9 cellular contexts compared by ENCODE assay signal in genomic region chr17:35089846-35090193, GRCh38. TPM values are rescaled to one million over a fixed set of nuclear protein-coding genes. Genes with fewer than 3 reads are reported as not detected.
DNase-seq lines count a peak whose midpoint lies in the region; ATAC-seq and TF ChIP-seq lines count a peak whose summit lies in the region.
"Had no signal": no experiment of that assay in that cellular context is flagged by ENCODE, and none has a peak within 500 bp of the region (broad histone marks: within the 10 kb centered on the region; RNA-seq: fewer than 3 reads in every experiment).

No MANE protein-coding gene starts in this region.

- CTCF ChIA-PET in SK-N-SH (lab: Yijun Ruan, JAX): interaction anchor here (0.7 to 2.3 kb wide), 24 partner anchors 9 to 645 kb away, joined by 3 to 22 read pairs (median 4); partner anchors contain the start of gene RAD51D

- no peaks in the 10 kb centered on the region for H4K20me1 ChIP-seq in SK-N-SH (ENCODE audit: insufficient read depth)
- no peaks in the 10 kb centered on the region for H4K20me1 ChIP-seq in neural cell (ENCODE audit: insufficient read depth)

- peak overlapping the region; percentile 96 for H3K27ac Mint-ChIP-seq in activated CD4-positive, alpha-beta T cell treated with anti-CD3 and anti-CD28 coated beads, Interleukin-2, amount 10 ng/mL, durations not matched to agents 24 days and 14 days

- peaks cover 11% of the 10 kb centered on the region for H3F3A ChIP-seq in SK-N-SH (replicated peaks; ENCODE audit: insufficient read depth)
- no peaks in the 10 kb centered on the region for H3F3A ChIP-seq in neural cell (ENCODE audit: insufficient read depth, low read length, poor library complexity, severe bottlenecking)

- intact Hi-C loops in activated CD4-positive, alpha-beta T cell treated with anti-CD3 and anti-CD28 coated beads, Interleukin-2, amount 10 ng/mL, durations not matched to agents 24 days and 14 days (cut with micrococcal nuclease): loop anchor here (1.0 to 10.0 kb wide), 6 partner anchors 29 to 705 kb away; partner anchors contain the start of gene RAD51D
- intact Hi-C loops in esophagus muscularis mucosa (cut with DNase I) (loop anchor here (2.0 to 5.0 kb wide), 3 partner anchors 93 to 129 kb away; partner anchors contain the start of genes CCT6B, LIG3 and ZNF830), vagina (cut with DNase I) (loop anchor here (5.0 to 10.0 kb wide), 2 partner anchors 65 to 128 kb away; partner anchors contain the start of genes CCT6B and ZNF830)

- no peak for TF ChIP-seq RAD21 in SK-N-SH (IDR thresholded peaks at IDR 0.05; ENCODE audit: low read length)
- TF ChIP-seq RAD21 in neural cell (conservative IDR thresholded peaks at IDR 0.05): no peak

- H3K4me3 Mint-ChIP-seq in activated CD4-positive, alpha-beta T cell treated with anti-CD3 and anti-CD28 coated beads, Interleukin-2, amount 10 ng/mL, durations not matched to agents 24 days and 14 days: peak overlapping the region; percentile 89

- H3K9me2 ChIP-seq in SK-N-SH (no peaks in the 10 kb centered on the region), neural cell (ENCODE audit: insufficient read depth, low read length) (no peaks in the 10 kb centered on the region)

- H3K4me3 ChIP-seq in SK-N-SH (ENCODE audit: low read depth in 2 of 2, low read length in 1 of 2) (peak overlapping the region in 1 of 2 experiments; percentile 45; a peak in 1 of 4 replicates), esophagus muscularis mucosa (peak overlapping the region; percentile 74 to 97 (median 92)), neural cell (ENCODE audit: low read length) (peak overlapping the region; percentile 53), vagina (peak overlapping the region; percentile 94 to 96)

- no peaks in the 10 kb centered on the region for H3K36me3 ChIP-seq in SK-N-SH (replicated peaks in 1 of 2; ENCODE audit: control insufficient read depth in 1 of 2, insufficient read depth in 2 of 2, low read length in 1 of 2)
- no peaks in the 10 kb centered on the region for H3K36me3 ChIP-seq in esophagus muscularis mucosa
- no peaks in the 10 kb centered on the region for H3K36me3 ChIP-seq in neural cell (ENCODE audit: insufficient read depth, low read length)
- no peaks in the 10 kb centered on the region for H3K36me3 ChIP-seq in vagina

- POLR2A ChIA-PET in SK-N-SH (lab: Yijun Ruan, JAX): interaction anchor here (0.6 kb wide), 1 partner anchor 116 kb away, joined by 3 read pairs; no protein-coding TSS in a partner anchor

- H3K9me3 ChIP-seq in SK-N-SH: no peaks in the 10 kb centered on the region
- no peaks in the 10 kb centered on the region for H3K9me3 ChIP-seq in esophagus muscularis mucosa
- H3K9me3 ChIP-seq in neural cell (ENCODE audit: low read length): no peaks in the 10 kb centered on the region
- no peaks in the 10 kb centered on the region for H3K9me3 ChIP-seq in vagina

- TF ChIP-seq CTCF in SK-N-SH (IDR thresholded peaks at IDR 0.05) (no peak), esophagus muscularis mucosa (IDR thresholded peaks at IDR 0.05) (no peak), neural cell (IDR thresholded peaks at IDR 0.05; ENCODE audit: poor library complexity, severe bottlenecking) (no peak), vagina (IDR thresholded peaks at IDR 0.05) (no peak)

- no peaks in the 10 kb centered on the region for H3K9me3 Mint-ChIP-seq in activated CD4-positive, alpha-beta T cell treated with anti-CD3 and anti-CD28 coated beads, Interleukin-2, amount 10 ng/mL, durations not matched to agents 24 days and 14 days

- no peaks in the 10 kb centered on the region for H3K27me3 ChIP-seq in SK-N-SH (ENCODE audit: insufficient read depth)
- H3K27me3 ChIP-seq in esophagus muscularis mucosa: no peaks in the 10 kb centered on the region
- no peaks in the 10 kb centered on the region for H3K27me3 ChIP-seq in neural cell (ENCODE audit: insufficient read depth, low read depth, low read length)
- H3K27me3 ChIP-seq in vagina: no peaks in the 10 kb centered on the region

- peak overlapping the region; percentile 86 for H2AFZ ChIP-seq in SK-N-SH (ENCODE audit: low read depth)
- no peak overlapping the region for H2AFZ ChIP-seq in neural cell (ENCODE audit: low read depth, low read length)

- H3K27ac ChIP-seq in SK-N-SH (ENCODE audit: low read depth in 2 of 2, low read length in 1 of 2) (peak overlapping the region in 1 of 2 experiments; percentile 16; a peak in 1 of 4 replicates), esophagus muscularis mucosa (replicated peaks in 1 of 4) (peak overlapping the region; percentile 87 to 94 (median 92)), neural cell (ENCODE audit: low read length) (no peak overlapping the region), vagina (peak overlapping the region; percentile 97)

- DNase-seq in SK-N-SH: no peak
- peak; percentile 77 for DNase-seq in HuH-7 (ENCODE audit: low spot score)
- DNase-seq in activated CD4-positive, alpha-beta T cell treated with anti-CD3 and anti-CD28 coated beads, Interleukin-2, amount 10 ng/mL, durations not matched to agents 24 days and 14 days: no peak
- no peak for DNase-seq in esophagus muscularis mucosa (ENCODE audit: extremely low spot score)
- no peak for DNase-seq in vagina (ENCODE audit: extremely low spot score in 2 of 2)
- no peak for DNase-seq in NCI-H1417 (lab: John Stamatoyannopoulos, UW)

- WGBS in SK-N-SH (ENCODE audit: low lambda C conversion rate): 87% methylated on average over 10 of the region's 10 CpGs
- WGBS in esophagus muscularis mucosa: 65% methylated on average over 10 of the region's 10 CpGs

- H3K4me1 Mint-ChIP-seq in activated CD4-positive, alpha-beta T cell treated with anti-CD3 and anti-CD28 coated beads, Interleukin-2, amount 10 ng/mL, durations not matched to agents 24 days and 14 days: peaks cover 44% of the 10 kb centered on the region

- no peak for TF ChIP-seq EP300 in SK-N-SH (IDR thresholded peaks at IDR 0.05; ENCODE audit: borderline replicate concordance in 1 of 2, low read depth in 1 of 2, low read length in 1 of 2)
- no peak for TF ChIP-seq EP300 in esophagus muscularis mucosa (IDR thresholded peaks at IDR 0.05)
- TF ChIP-seq EP300 in neural cell (conservative IDR thresholded peaks at IDR 0.05; ENCODE audit: poor library complexity, severe bottlenecking): no peak

- peaks cover 39% of the 10 kb centered on the region for H3K79me2 ChIP-seq in SK-N-SH (ENCODE audit: insufficient read depth)
- peaks cover 16% of the 10 kb centered on the region for H3K79me2 ChIP-seq in neural cell (replicated peaks; ENCODE audit: insufficient read depth, low read length)

- no peak overlapping the region; the same call in 1 of the 2 replicates for H3K4me2 ChIP-seq in SK-N-SH
- H3K4me2 ChIP-seq in neural cell (ENCODE audit: low read length): no peak overlapping the region

- peaks cover 2% of the 10 kb centered on the region for H3K36me3 Mint-ChIP-seq in activated CD4-positive, alpha-beta T cell treated with anti-CD3 and anti-CD28 coated beads, Interleukin-2, amount 10 ng/mL, durations not matched to agents 24 days and 14 days (ENCODE audit: low read depth)

- no peak for TF ChIP-seq POLR2A in esophagus muscularis mucosa (IDR thresholded peaks at IDR 0.05; ENCODE audit: low read depth)
- no peak for TF ChIP-seq POLR2A in vagina (IDR thresholded peaks at IDR 0.05)

- H3K4me1 ChIP-seq in SK-N-SH (ENCODE audit: control insufficient read depth in 1 of 2, insufficient read depth in 2 of 2, low read depth in 1 of 2, low read length in 1 of 2) (peaks cover 12 to 22% of the 10 kb centered on the region in 2 experiments; a peak in 3 of 4 replicates), esophagus muscularis mucosa (peaks cover 13 to 35% (median 26%) of the 10 kb centered on the region in 4 donors), vagina (peaks cover 32% of the 10 kb centered on the region)

- no peaks in the 10 kb centered on the region for H3K27me3 Mint-ChIP-seq in activated CD4-positive, alpha-beta T cell treated with anti-CD3 and anti-CD28 coated beads, Interleukin-2, amount 10 ng/mL, durations not matched to agents 24 days and 14 days

- no peak for ATAC-seq in SK-N-SH treated with all-trans-retinoic acid at 6 μM for 48 hours

- H3K9ac ChIP-seq in SK-N-SH: no peak overlapping the region
- H3K9ac ChIP-seq in neural cell (ENCODE audit: low read length): no peak overlapping the region

RNA-seq across cellular contexts. Expression of gene RFFL, which starts 26.3 kb away (rescaled TPM):
- polyA plus RNA-seq in SK-N-SH (2012; rRNA removed) (10.1 and 12.7 TPM in 2 replicates), neural cell (6.6 and 7.0 TPM in 2 replicates)
- 9.4 and 13.4 TPM in 2 replicates for polyA plus RNA-seq in SK-N-SH (2012; cell fraction: cytosol; rRNA removed)
- 11.3 and 13.1 TPM in 2 replicates for polyA plus RNA-seq in SK-N-SH (2012; cell fraction: nucleus; rRNA removed)
- total RNA-seq in activated CD4-positive, alpha-beta T cell treated with anti-CD3 and anti-CD28 coated beads, Interleukin-2, amount 10 ng/mL, durations not matched to agents 24 days and 14 days: 23.5 TPM in 2 replicates
- total RNA-seq in esophagus muscularis mucosa (10 to 100 TPM; 19.5 to 40.9 (median 33.3) TPM), vagina (25.3 TPM)
- 14.1 and 16.1 TPM in 2 replicates for polyA minus RNA-seq in neural cell

RNA-seq across cellular contexts. Expression of gene RAD51D, which starts 29.8 kb away (rescaled TPM):
- polyA plus RNA-seq in SK-N-SH (2012; rRNA removed) (11.6 and 13.7 TPM in 2 replicates), neural cell (13.8 and 19.0 TPM in 2 replicates)
- 7.0 and 9.5 TPM in 2 replicates for polyA plus RNA-seq in SK-N-SH (2012; cell fraction: cytosol; rRNA removed)
- 14.6 and 19.5 TPM in 2 replicates for polyA plus RNA-seq in SK-N-SH (2012; cell fraction: nucleus; rRNA removed)
- 32.6 and 35.2 TPM in 2 replicates for total RNA-seq in activated CD4-positive, alpha-beta T cell treated with anti-CD3 and anti-CD28 coated beads, Interleukin-2, amount 10 ng/mL, durations not matched to agents 24 days and 14 days
- total RNA-seq in esophagus muscularis mucosa (10 to 100 TPM in 2 of 4 donors, 1 to 10 TPM in 2; 8.9 to 12.8 (median 10.7) TPM), vagina (5.2 TPM)
- polyA minus RNA-seq in neural cell: 12.7 and 22.9 TPM in 2 replicates

RNA-seq across cellular contexts. Expression of gene FNDC8, which starts 31.6 kb away (rescaled TPM):
- not detected in 2 replicates for polyA plus RNA-seq in SK-N-SH (2012; rRNA removed)
- not detected in 2 replicates for polyA plus RNA-seq in SK-N-SH (2012; cell fraction: cytosol; rRNA removed)
- polyA plus RNA-seq in SK-N-SH (2012; cell fraction: nucleus; rRNA removed): not detected in 2 replicates
- not detected in 2 replicates for total RNA-seq in activated CD4-positive, alpha-beta T cell treated with anti-CD3 and anti-CD28 coated beads, Interleukin-2, amount 10 ng/mL, durations not matched to agents 24 days and 14 days
- not detected for total RNA-seq in esophagus muscularis mucosa
- polyA plus RNA-seq in neural cell: not detected in 2 replicates
- polyA minus RNA-seq in neural cell: not detected in 2 replicates
- total RNA-seq in vagina: not detected
- total RNA-seq: glomerular endothelial cell had no signal

RNA-seq across cellular contexts. Expression of gene NLE1, which starts 52.3 kb away (rescaled TPM):
- polyA plus RNA-seq in SK-N-SH (2012; rRNA removed): 22.1 and 25.3 TPM in 2 replicates
- polyA plus RNA-seq in SK-N-SH (2012; cell fraction: cytosol; rRNA removed): 8.5 and 14.7 TPM in 2 replicates
- polyA plus RNA-seq in SK-N-SH (2012; cell fraction: nucleus; rRNA removed): 32.8 and 38.6 TPM in 2 replicates
- total RNA-seq in activated CD4-positive, alpha-beta T cell treated with anti-CD3 and anti-CD28 coated beads, Interleukin-2, amount 10 ng/mL, durations not matched to agents 24 days and 14 days: 45.3 and 47.9 TPM in 2 replicates
- total RNA-seq in esophagus muscularis mucosa: 10 to 100 TPM in 3 of 4 donors, 1 to 10 TPM in 1; 9.6 to 16.1 (median 13.8) TPM
- 30.8 and 43.0 TPM in 2 replicates for polyA plus RNA-seq in neural cell
- 28.6 and 37.5 TPM in 2 replicates for polyA minus RNA-seq in neural cell
- 25.8 TPM for total RNA-seq in vagina

RNA-seq across cellular contexts. Expression of gene UNC45B, which starts 57.8 kb away (rescaled TPM):
- not detected in 2 replicates for polyA plus RNA-seq in SK-N-SH (2012; rRNA removed)
- not detected in 2 replicates for polyA plus RNA-seq in SK-N-SH (2012; cell fraction: cytosol; rRNA removed)
- not detected in 2 replicates for polyA plus RNA-seq in SK-N-SH (2012; cell fraction: nucleus; rRNA removed)
- not detected in 2 replicates for total RNA-seq in activated CD4-positive, alpha-beta T cell treated with anti-CD3 and anti-CD28 coated beads, Interleukin-2, amount 10 ng/mL, durations not matched to agents 24 days and 14 days
- under 1 TPM in 3 of 4 donors, not detected in 1; under 0.01 to 0.23 (median 0.06) TPM for total RNA-seq in esophagus muscularis mucosa
- not detected in 2 replicates for polyA plus RNA-seq in neural cell
- polyA minus RNA-seq in neural cell: not detected in 2 replicates
- not detected for total RNA-seq in vagina
